ENCODE assay signal across 10 cellular contexts in the genomic region with DNA sequence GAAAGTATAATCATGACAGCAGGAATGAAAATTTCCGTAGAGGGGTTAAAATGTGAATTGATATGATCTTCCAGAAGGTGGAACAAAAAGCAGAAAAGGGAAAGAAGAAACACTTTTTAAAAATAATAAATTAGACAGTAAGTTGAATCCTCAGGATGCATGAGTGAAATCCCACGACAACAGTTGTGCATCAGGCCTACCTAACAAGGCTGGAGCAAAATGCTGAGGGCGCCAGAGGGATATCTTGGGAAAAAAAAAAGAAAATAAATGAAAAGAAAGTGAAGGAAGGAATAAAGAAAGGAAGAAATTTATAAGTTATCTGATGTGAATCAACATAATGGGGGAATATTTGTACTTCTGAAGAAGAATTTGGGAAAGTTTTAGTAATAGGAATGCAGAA. TPM values are rescaled to one million over a fixed set of nuclear protein-coding genes. Genes with fewer than 3 reads are reported as not detected.
DNase-seq lines count a peak whose midpoint lies in the region; ATAC-seq and TF ChIP-seq lines count a peak whose summit lies in the region.
"Had no signal": no experiment of that assay in that cellular context is flagged by ENCODE, and none has a peak within 500 bp of the region (broad histone marks: within the 10 kb centered on the region; RNA-seq: fewer than 3 reads in every experiment).

No MANE protein-coding gene starts in this region.

- intact Hi-C loops in naive thymus-derived CD4-positive, alpha-beta T cell (cut with micrococcal nuclease) = loop anchor here in 1 of 2 donors (1.0 kb wide), 2 partner anchors 43 to 54 kb away; partner anchors contain the start of gene C7orf57
- intact Hi-C loops in head of caudate nucleus (cut with DNase I) = no loop called here

- no peak overlapping the region for H3K9ac ChIP-seq in HUES6 (ENCODE audit: low read length)

- H3K4me3 ChIP-seq in ACC112 (ENCODE audit: low read depth, low read length) = no peak overlapping the region
- no peak overlapping the region for H3K4me3 ChIP-seq in HUES6 (ENCODE audit: low read depth, low read length)
- no peak overlapping the region for H3K4me3 ChIP-seq in brain microvascular endothelial cell (ENCODE audit: low read depth, low read length)
- peak overlapping the region; percentile 84 for H3K4me3 ChIP-seq in naive thymus-derived CD4-positive, alpha-beta T cell (ENCODE audit: low read length)

- CTCF ChIA-PET in naive thymus-derived CD4-positive, alpha-beta T cell (lab: Charles Lee) = interaction anchor here (1.0 to 3.8 kb wide), 8 partner anchors 8 to 115 kb away, joined by 4 to 91 read pairs (median 5); no protein-coding TSS in a partner anchor

- no peaks in the 10 kb centered on the region for H3K27me3 Mint-ChIP-seq in naive thymus-derived CD4-positive, alpha-beta T cell

- peaks cover 0 to 8% (median 0%) of the 10 kb centered on the region in 5 donors for H3K36me3 Mint-ChIP-seq in naive thymus-derived CD4-positive, alpha-beta T cell

- no peak for ATAC-seq in naive thymus-derived CD4-positive, alpha-beta T cell
- no peak for ATAC-seq in GM21786 (IDR thresholded peaks at IDR 0.05; ENCODE audit: unreplicated experiment)

- no peaks in the 10 kb centered on the region for H3K36me3 ChIP-seq in ACC112 (ENCODE audit: insufficient read depth, low read length)
- no peaks in the 10 kb centered on the region for H3K36me3 ChIP-seq in HUES6 (ENCODE audit: control insufficient read depth, insufficient read depth, low read length)
- no peaks in the 10 kb centered on the region for H3K36me3 ChIP-seq in brain microvascular endothelial cell (replicated peaks)
- no peaks in the 10 kb centered on the region for H3K36me3 ChIP-seq in naive thymus-derived CD4-positive, alpha-beta T cell (ENCODE audit: control insufficient read depth in 2 of 3, insufficient read depth in 3 of 3, low read length in 3 of 3)

- peaks cover 0 to 11% (median 0%) of the 10 kb centered on the region in 11 donors for H3K9me3 Mint-ChIP-seq in naive thymus-derived CD4-positive, alpha-beta T cell

- H3K27ac ChIP-seq in ACC112 (ENCODE audit: low read depth, low read length) = peak overlapping the region; percentile 6; the same call in 1 of the 2 replicates
- peak overlapping the region; percentile 58; the same call in 1 of the 2 replicates for H3K27ac ChIP-seq in HUES6 (ENCODE audit: low read depth, low read length)
- peak overlapping the region; percentile 17 for H3K27ac ChIP-seq in brain microvascular endothelial cell
- peak overlapping the region; percentile 59 for H3K27ac ChIP-seq in naive thymus-derived CD4-positive, alpha-beta T cell (ENCODE audit: low read depth, low read length)

- H3K79me2 ChIP-seq in ACC112 (ENCODE audit: control insufficient read depth, insufficient read depth, low read length, unreplicated experiment) = no peaks in the 10 kb centered on the region

- H3K4me1 ChIP-seq in ACC112 (ENCODE audit: control insufficient read depth, insufficient read depth, low read length, unreplicated experiment) (peaks cover 7% of the 10 kb centered on the region), HUES6 (ENCODE audit: control insufficient read depth, insufficient read depth, low read length) (peaks cover 12% of the 10 kb centered on the region)
- peaks cover 12% of the 10 kb centered on the region in 2 donors for H3K4me1 ChIP-seq in naive thymus-derived CD4-positive, alpha-beta T cell (ENCODE audit: control insufficient read depth in 2 of 2, insufficient read depth in 2 of 2, low read length in 2 of 2)

- DNase-seq in brain microvascular endothelial cell = no peak
- no peak for DNase-seq in naive thymus-derived CD4-positive, alpha-beta T cell
- no peak for DNase-seq in C1 segment of cervical spinal cord (lab: John Stamatoyannopoulos, UW)
- no peak for DNase-seq in head of caudate nucleus
- no peak for DNase-seq in putamen (ENCODE audit: low spot score)
- DNase-seq: DND-41 had no signal

- POLR2A ChIA-PET in naive thymus-derived CD4-positive, alpha-beta T cell (lab: Charles Lee) = interaction anchor here (0.9 to 2.7 kb wide), 13 partner anchors 10 to 122 kb away, joined by 3 to 37 read pairs (median 5); partner anchors contain the start of gene UPP1

- H3K27me3 ChIP-seq in ACC112 (ENCODE audit: insufficient read depth, low read length) (no peaks in the 10 kb centered on the region), HUES6 (ENCODE audit: control insufficient read depth, insufficient read depth, low read length) (no peaks in the 10 kb centered on the region), brain microvascular endothelial cell (replicated peaks) (no peaks in the 10 kb centered on the region)
- no peaks in the 10 kb centered on the region for H3K27me3 ChIP-seq in naive thymus-derived CD4-positive, alpha-beta T cell (ENCODE audit: control insufficient read depth in 2 of 2, insufficient read depth in 2 of 2, low read length in 2 of 2)

- H3K4me3 Mint-ChIP-seq in naive thymus-derived CD4-positive, alpha-beta T cell = peak overlapping the region; percentile 85 to 98 (median 94)

- in situ Hi-C loops in brain microvascular endothelial cell (cut with HindIII; ENCODE audit: low pct_ligation_motif_present, low sequenced_read_pairs) = loop anchor here (25.0 kb wide), 1 partner anchor 120 kb away; no protein-coding TSS in a partner anchor

- TF ChIP-seq CTCF in brain microvascular endothelial cell (IDR thresholded peaks at IDR 0.05; ENCODE audit: low read depth, low read length, missing control alignments) = peak; percentile 22

- no peaks in the 10 kb centered on the region for H3K9me3 ChIP-seq in HUES6 (ENCODE audit: control insufficient read depth, insufficient read depth, low read depth, low read length)
- no peaks in the 10 kb centered on the region for H3K9me3 ChIP-seq in naive thymus-derived CD4-positive, alpha-beta T cell (ENCODE audit: control insufficient read depth in 2 of 3, low read length in 3 of 3)

- H3K27ac Mint-ChIP-seq in naive thymus-derived CD4-positive, alpha-beta T cell = peak overlapping the region; percentile 86 to 99 (median 94)

- peaks cover 13 to 24% (median 20%) of the 10 kb centered on the region in 7 donors for H3K4me1 Mint-ChIP-seq in naive thymus-derived CD4-positive, alpha-beta T cell

- peak overlapping the region; percentile 98 for H2AFZ ChIP-seq in ACC112 (ENCODE audit: low read length, unreplicated experiment)

RNA-seq across cellular contexts. Expression of gene HUS1, which starts 13.0 kb away (rescaled TPM):
- total RNA-seq in naive thymus-derived CD4-positive, alpha-beta T cell = 10 to 100 TPM; 39.2 to 84.0 (median 79.2) TPM
- polyA plus RNA-seq in naive thymus-derived CD4-positive, alpha-beta T cell = 10 to 100 TPM; 36.1 to 44.0 TPM

RNA-seq across cellular contexts. Expression of gene SUN3, which starts 36.5 kb away (rescaled TPM):
- total RNA-seq in naive thymus-derived CD4-positive, alpha-beta T cell = 1 to 10 TPM in 1 of 5 experiments, under 1 TPM in 2, not detected in 2; 0.53 to 1.5 (median 0.84) TPM
- polyA plus RNA-seq in naive thymus-derived CD4-positive, alpha-beta T cell = 1 to 10 TPM in 1 of 2 donors, not detected in 1; 2.7 TPM
- total RNA-seq: NCI-H460 had no signal

RNA-seq across cellular contexts. Expression of gene C7orf57, which starts 42.9 kb away (rescaled TPM):
- total RNA-seq in naive thymus-derived CD4-positive, alpha-beta T cell = under 1 TPM in 2 of 5 experiments, not detected in 3; 0.17 to 0.80 TPM
- under 1 TPM; 0.08 to 0.13 TPM for polyA plus RNA-seq in naive thymus-derived CD4-positive, alpha-beta T cell
- total RNA-seq: NCI-H460 had no signal

RNA-seq across cellular contexts. Expression of gene PKD1L1, which starts 44.2 kb away (rescaled TPM):
- 1 to 10 TPM in 2 of 5 experiments, under 1 TPM in 3; 0.07 to 1.5 (median 0.95) TPM for total RNA-seq in naive thymus-derived CD4-positive, alpha-beta T cell
- under 1 TPM in 1 of 2 donors, not detected in 1; 0.08 TPM for polyA plus RNA-seq in naive thymus-derived CD4-positive, alpha-beta T cell

Comparison
In these comparisons a context has a peak if more than half of its experiments do, and no peak if none do; other contexts are left out.
1. H3K27ac ChIP-seq: peak in every context shown above with its lines; median percentile 59 in naive thymus-derived CD4-positive, alpha-beta T cell; 58 in HUES6; 17 in brain microvascular endothelial cell; 6 in ACC112.